In the genomic region with DNA sequence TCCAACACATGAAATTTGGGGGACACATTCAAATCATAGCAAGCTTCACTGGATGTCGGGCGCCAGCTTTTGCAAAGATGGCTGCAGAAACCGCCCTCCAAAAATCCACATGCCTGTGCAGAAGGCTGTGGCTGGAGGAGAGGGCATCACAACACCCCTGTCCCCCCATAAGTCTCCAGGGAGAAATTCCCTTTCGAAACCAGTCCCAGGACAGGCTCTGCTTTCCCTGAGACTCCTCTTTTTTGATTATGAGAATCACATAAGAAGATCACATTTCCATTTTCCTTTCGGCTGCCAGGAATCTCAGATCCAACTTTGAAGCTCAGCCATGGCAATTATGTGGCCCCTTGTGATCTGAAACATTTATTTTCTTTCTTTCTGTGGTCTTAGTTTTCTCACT, we compare ENCODE assay signal across 17 cellular contexts. TPM values are rescaled to one million over a fixed set of nuclear protein-coding genes. Genes with fewer than 3 reads are reported as not detected.
"Had no signal": no experiment of that assay in that cellular context is flagged by ENCODE, and none has a peak within 500 bp of the region (broad histone marks: within the 10 kb centered on the region; RNA-seq: fewer than 3 reads in every experiment).

No MANE protein-coding gene starts in this region.

- H3K27ac Mint-ChIP-seq: stimulated activated naive CD8-positive, alpha-beta T cell treated with anti-CD3 and anti-CD28 coated beads, Interleukin-15, amount 100 ng/mL, for 72 hours; T-helper 17 cell had no signal

- H3K9me3 Mint-ChIP-seq: naive thymus-derived CD8-positive, alpha-beta T cell; stimulated activated naive CD8-positive, alpha-beta T cell treated with anti-CD3 and anti-CD28 coated beads, Interleukin-15, amount 100 ng/mL, for 72 hours had no signal

- DNase-seq: activated CD4-positive, alpha-beta T cell treated with anti-CD3 and anti-CD28 coated beads, Interleukin-2, amount 50 U/mL, for 4 hours; central memory CD4-positive, alpha-beta T cell; cortex of kidney; effector CD8-positive, alpha-beta T cell; foreskin melanocyte; head of caudate nucleus; left colon; naive thymus-derived CD8-positive, alpha-beta T cell; nucleus accumbens; stimulated activated CD4-positive, alpha-beta T cell treated with anti-CD3 and anti-CD28 coated beads, Interleukin-4, amount 100 ng/mL, for 1 hour; stimulated activated CD8-positive, alpha-beta memory T cell treated with anti-CD3 and anti-CD28 coated beads, Interleukin-4, amount 100 ng/mL, for 48 hours; stimulated activated naive CD8-positive, alpha-beta T cell treated with anti-CD3 and anti-CD28 coated beads, Interleukin-15, amount 100 ng/mL, for 72 hours; T-helper 17 cell; testis had no signal

- H3K27me3 ChIP-seq: testis had no signal

- H3K27me3 Mint-ChIP-seq: naive thymus-derived CD8-positive, alpha-beta T cell; stimulated activated naive CD8-positive, alpha-beta T cell treated with anti-CD3 and anti-CD28 coated beads, Interleukin-15, amount 100 ng/mL, for 72 hours; T-helper 17 cell had no signal

- ATAC-seq: left colon; naive thymus-derived CD8-positive, alpha-beta T cell; sciatic nerve; T-helper 17 cell had no signal

- H3K27ac ChIP-seq: prostate gland, testis had no signal

- H3K36me3 Mint-ChIP-seq: naive thymus-derived CD8-positive, alpha-beta T cell had no signal

- H3K9me3 ChIP-seq: prostate gland, testis had no signal

- H3K36me3 ChIP-seq: prostate gland had no signal

- H3K4me1 ChIP-seq: prostate gland had no signal

- H3K4me3 Mint-ChIP-seq: naive thymus-derived CD8-positive, alpha-beta T cell; stimulated activated naive CD8-positive, alpha-beta T cell treated with anti-CD3 and anti-CD28 coated beads, Interleukin-15, amount 100 ng/mL, for 72 hours; T-helper 17 cell had no signal

- H3K4me3 ChIP-seq: lung, prostate gland, testis had no signal

RNA-seq across cellular contexts. Expression of a gene that starts 9.7 kb away (rescaled TPM):
- total RNA-seq: naive thymus-derived CD8-positive, alpha-beta T cell had no signal
- polyA plus RNA-seq: naive thymus-derived CD8-positive, alpha-beta T cell had no signal
